33 cellular contexts compared by ENCODE assay signal in the genomic region with DNA sequence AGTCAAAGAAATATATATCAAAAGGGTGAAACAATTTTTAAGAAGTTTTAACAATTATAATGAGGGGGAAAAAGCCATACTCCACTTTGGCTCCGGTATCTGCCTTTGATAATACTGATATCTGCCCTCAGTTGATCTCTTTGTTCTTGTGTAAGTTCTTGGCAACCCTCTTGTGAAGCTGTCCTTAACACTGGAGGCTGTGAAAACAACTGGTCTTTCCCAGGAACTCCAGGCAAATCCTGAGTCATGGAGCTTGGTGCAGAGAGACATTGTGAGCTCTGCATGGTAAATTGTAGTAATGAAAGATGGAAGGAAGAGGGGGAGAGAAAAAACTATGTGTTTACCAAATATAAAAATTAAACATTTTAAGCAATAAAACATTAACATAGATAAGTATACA. TPM values are rescaled to one million over a fixed set of nuclear protein-coding genes. Genes with fewer than 3 reads are reported as not detected.
A peak's percentile ranks its signal among the peaks of the same experiment; 100 is the strongest.
DNase-seq lines count a peak whose midpoint lies in the region; ATAC-seq, FAIRE-seq and TF ChIP-seq lines count a peak whose summit lies in the region.
"Had no signal": no experiment of that assay in that cellular context is flagged by ENCODE, and none has a peak within 500 bp of the region (broad histone marks: within the 10 kb centered on the region; RNA-seq: fewer than 3 reads in every experiment).

No MANE protein-coding gene starts in this region.

- H3K4me3 ChIP-seq in body of pancreas (no peak overlapping the region), heart left ventricle (no peak overlapping the region)
- H3K4me3 ChIP-seq: BLaER1 treated with 17β-estradiol and CSF1 and Interleukin-3, amounts not matched to agents 10 nM and 100 nM; colonic mucosa; testis; uterus had no signal

- no peaks in the 10 kb centered on the region for H3K27me3 Mint-ChIP-seq in nephron progenitor cell (ENCODE audit: low read depth, poor library complexity)
- H3K27me3 Mint-ChIP-seq: activated CD4-positive, alpha-beta T cell treated with anti-CD3 and anti-CD28 coated beads, Interleukin-2, amount 10 ng/mL, durations not matched to agents 7 days and 5 days; activated naive CD8-positive, alpha-beta T cell treated with anti-CD3 and anti-CD28 coated beads for 36 hours; effector memory CD8-positive, alpha-beta T cell; stimulated activated naive B cell treated with anti-CD40 and anti-IgM and Interleukin-4, amounts not matched to agents 10 μg/mL and 1 μg/mL and 100 μg/mL, for 72 hours had no signal

- no peak for DNase-seq in GM19239 (ENCODE audit: insufficient read length, low spot score)
- peak; percentile 60 to 75 (median 63) for DNase-seq in body of pancreas
- no peak for DNase-seq in heart left ventricle
- no peak for DNase-seq in nephron progenitor cell
- no peak for DNase-seq in NCI-H748 (lab: John Stamatoyannopoulos, UW; ENCODE audit: unreplicated experiment)
- no peak for DNase-seq in HCEC 1CT
- DNase-seq: activated CD4-positive, alpha-beta T cell treated with anti-CD3 and anti-CD28 coated beads, Interleukin-2, amount 10 ng/mL, durations not matched to agents 7 days and 5 days; activated naive CD8-positive, alpha-beta T cell treated with anti-CD3 and anti-CD28 coated beads for 36 hours; Caco-2; colonic mucosa; DMS79 treated with DMSO at 0.1 percent for 48 hours; effector memory CD8-positive, alpha-beta T cell; mesenchymal stem cell; NCI-H1092; NCI-H187; NCI-H69; RPMI8226; stimulated activated CD4-positive, alpha-beta T cell treated with anti-CD3 and anti-CD28 coated beads, Interleukin-4, amount 100 ng/mL, for 24 hours; stimulated activated naive B cell treated with anti-CD40 and anti-IgM and Interleukin-4, amounts not matched to agents 10 μg/mL and 1 μg/mL and 100 μg/mL, for 72 hours; T-helper 2 cell; testis; uterus had no signal

- H3K4me1 ChIP-seq in body of pancreas (peaks cover 17% of the 10 kb centered on the region), heart left ventricle (peaks cover 0 to 8% (median 0%) of the 10 kb centered on the region in 12 donors)
- H3K4me1 ChIP-seq: BLaER1 treated with 17β-estradiol and CSF1 and Interleukin-3, amounts not matched to agents 10 nM and 100 nM; Caco-2; colonic mucosa; testis; uterus had no signal

- peak; percentile 48 for FAIRE-seq in GM19239 (lab: Jason Lieb, UNC)
- FAIRE-seq: HepG2 had no signal

- H3K27ac Mint-ChIP-seq in nephron progenitor cell: peak overlapping the region; percentile 43
- H3K27ac Mint-ChIP-seq: activated CD4-positive, alpha-beta T cell treated with anti-CD3 and anti-CD28 coated beads, Interleukin-2, amount 10 ng/mL, durations not matched to agents 7 days and 5 days; activated naive CD8-positive, alpha-beta T cell treated with anti-CD3 and anti-CD28 coated beads for 36 hours; stimulated activated naive B cell treated with anti-CD40 and anti-IgM and Interleukin-4, amounts not matched to agents 10 μg/mL and 1 μg/mL and 100 μg/mL, for 72 hours had no signal

- H3K4me3 Mint-ChIP-seq in nephron progenitor cell: no peak overlapping the region
- H3K4me3 Mint-ChIP-seq: activated CD4-positive, alpha-beta T cell treated with anti-CD3 and anti-CD28 coated beads, Interleukin-2, amount 10 ng/mL, durations not matched to agents 7 days and 5 days; activated naive CD8-positive, alpha-beta T cell treated with anti-CD3 and anti-CD28 coated beads for 36 hours; effector memory CD8-positive, alpha-beta T cell; stimulated activated naive B cell treated with anti-CD40 and anti-IgM and Interleukin-4, amounts not matched to agents 10 μg/mL and 1 μg/mL and 100 μg/mL, for 72 hours had no signal

- WGBS in body of pancreas, 2 donors: 25 to 48% methylated on average over 1 of the region's 1 CpG
- whole genome bisulfite sequencing in heart left ventricle, 4 donors: 47 to 53% (median 49%) methylated on average over 1 of the region's 1 CpG

- H3K36me3 Mint-ChIP-seq in nephron progenitor cell (ENCODE audit: low read depth): peaks cover 46% of the 10 kb centered on the region

- peaks cover 0 to 16% of the 10 kb centered on the region in 2 donors for H3K36me3 ChIP-seq in body of pancreas (replicated peaks in 1 of 2; ENCODE audit: insufficient read depth in 1 of 2, low read depth in 2 of 2)
- H3K36me3 ChIP-seq in heart left ventricle: peaks cover 2 to 98% (median 92%) of the 10 kb centered on the region in 9 donors
- H3K36me3 ChIP-seq: uterus had no signal

- H3K9me3 ChIP-seq in body of pancreas (no peaks in the 10 kb centered on the region), heart left ventricle (no peaks in the 10 kb centered on the region)
- H3K9me3 ChIP-seq: BLaER1 treated with 17β-estradiol and CSF1 and Interleukin-3, amounts not matched to agents 10 nM and 100 nM; Caco-2; colonic mucosa; testis; uterus had no signal

- no peaks in the 10 kb centered on the region for H3K27me3 ChIP-seq in body of pancreas
- no peaks in the 10 kb centered on the region for H3K27me3 ChIP-seq in heart left ventricle
- H3K27me3 ChIP-seq: BLaER1 treated with 17β-estradiol and CSF1 and Interleukin-3, amounts not matched to agents 10 nM and 100 nM; colonic mucosa; testis; uterus had no signal

- peak overlapping the region in 3 of 4 donors; percentile 9 to 62 (median 15) for H3K27ac ChIP-seq in body of pancreas
- H3K27ac ChIP-seq in heart left ventricle: no peak overlapping the region
- H3K27ac ChIP-seq: BLaER1 treated with 17β-estradiol and CSF1 and Interleukin-3, amounts not matched to agents 10 nM and 100 nM; colonic mucosa; HL-60; testis; uterus had no signal

- no peaks in the 10 kb centered on the region for H3K9me3 Mint-ChIP-seq in nephron progenitor cell
- H3K9me3 Mint-ChIP-seq: activated CD4-positive, alpha-beta T cell treated with anti-CD3 and anti-CD28 coated beads, Interleukin-2, amount 10 ng/mL, durations not matched to agents 7 days and 5 days; activated naive CD8-positive, alpha-beta T cell treated with anti-CD3 and anti-CD28 coated beads for 36 hours; effector memory CD8-positive, alpha-beta T cell; stimulated activated naive B cell treated with anti-CD40 and anti-IgM and Interleukin-4, amounts not matched to agents 10 μg/mL and 1 μg/mL and 100 μg/mL, for 72 hours had no signal

- peak; percentile 99 for ATAC-seq in body of pancreas
- peak in 3 of 4 donors; percentile 58 to 79 (median 73) for ATAC-seq in heart left ventricle
- no peak for ATAC-seq in GM18498 (IDR thresholded peaks at IDR 0.05; ENCODE audit: unreplicated experiment)
- no peak for ATAC-seq in GM19397 (IDR thresholded peaks at IDR 0.05; ENCODE audit: unreplicated experiment)
- ATAC-seq: effector memory CD8-positive, alpha-beta T cell; esophagus mucosa; HepG2; SK-N-SH treated with all-trans-retinoic acid at 6 μM for 48 hours; stimulated activated naive B cell treated with anti-CD40 and anti-IgM and Interleukin-4, amounts not matched to agents 10 μg/mL and 1 μg/mL and 100 μg/mL, for 72 hours had no signal

- H3K4me1 Mint-ChIP-seq in nephron progenitor cell: no peaks in the 10 kb centered on the region
- H3K4me1 Mint-ChIP-seq: activated CD4-positive, alpha-beta T cell treated with anti-CD3 and anti-CD28 coated beads, Interleukin-2, amount 10 ng/mL, durations not matched to agents 7 days and 5 days; activated naive CD8-positive, alpha-beta T cell treated with anti-CD3 and anti-CD28 coated beads for 36 hours; stimulated activated naive B cell treated with anti-CD40 and anti-IgM and Interleukin-4, amounts not matched to agents 10 μg/mL and 1 μg/mL and 100 μg/mL, for 72 hours had no signal

- TF ChIP-seq POLR2A in body of pancreas (IDR thresholded peaks at IDR 0.05) (no peak), heart left ventricle (IDR thresholded peaks at IDR 0.05) (no peak)

- TF ChIP-seq CTCF in body of pancreas (IDR thresholded peaks at IDR 0.05): no peak
- TF ChIP-seq CTCF in heart left ventricle (IDR thresholded peaks at IDR 0.05): no peak
- TF ChIP-seq CTCF in nephron progenitor cell (IDR thresholded peaks at IDR 0.05): no peak

- intact Hi-C loops in body of pancreas (cut with DNase I): no loop called here
- intact Hi-C loops in heart left ventricle (cut with DNase I): no loop called here

RNA-seq across cellular contexts. Expression of a gene that starts 11.9 kb away (rescaled TPM):
- total RNA-seq in body of pancreas: not detected
- total RNA-seq in heart left ventricle: under 1 TPM in 2 of 9 donors, not detected in 7; 0.15 to 0.27 TPM
- polyA plus RNA-seq in heart left ventricle: not detected
- total RNA-seq: activated CD4-positive, alpha-beta T cell treated with anti-CD3 and anti-CD28 coated beads, Interleukin-2, amount 10 ng/mL, durations not matched to agents 7 days and 5 days; activated naive CD8-positive, alpha-beta T cell treated with anti-CD3 and anti-CD28 coated beads for 36 hours; Caco-2; colonic mucosa; esophagus mucosa; H4; HepG2; kidney epithelial cell; omental fat pad; uterus had no signal
- polyA plus RNA-seq: AG04450, HepG2 had no signal

RNA-seq across cellular contexts. Expression of a gene that starts 38.7 kb away (rescaled TPM):
- total RNA-seq in body of pancreas (10 to 100 TPM; 13.8 to 18.9 TPM), heart left ventricle (10 to 100 TPM; 10.7 to 19.9 (median 15.4) TPM)
- polyA plus RNA-seq in heart left ventricle: 1 to 10 TPM; 4.8 to 9.8 TPM

RNA-seq across cellular contexts. Expression of a gene that starts 39.0 kb away (rescaled TPM):
- total RNA-seq in body of pancreas (10 to 100 TPM in 1 of 2 donors, 1 to 10 TPM in 1; 9.3 to 14.2 TPM), heart left ventricle (10 to 100 TPM in 7 of 9 donors, 1 to 10 TPM in 2; 6.5 to 13.7 (median 10.8) TPM)
- 10 to 100 TPM in 1 of 2 donors, 1 to 10 TPM in 1; 6.7 to 10.4 TPM for polyA plus RNA-seq in heart left ventricle

RNA-seq across cellular contexts. Expression of a gene that starts 42.4 kb away (rescaled TPM):
- total RNA-seq in body of pancreas (10 to 100 TPM; 32.3 to 38.4 TPM), heart left ventricle (10 to 100 TPM in 8 of 9 donors, 1 to 10 TPM in 1; 8.5 to 20.5 (median 11.8) TPM)
- polyA plus RNA-seq in heart left ventricle: 10 to 100 TPM; 13.8 to 16.5 TPM

Comparison
In these comparisons a context has a peak if more than half of its experiments do, and no peak if none do; other contexts are left out.
1. DNase-seq: peak in body of pancreas (4 of 4); none in GM19239 (single experiment), heart left ventricle (0 of 5), nephron progenitor cell (single experiment), NCI-H748 (single experiment) and HCEC 1CT (single experiment).
2. ATAC-seq: peak in body of pancreas (single experiment) and heart left ventricle (3 of 4); none in GM18498 (single experiment) and GM19397 (single experiment).
3. H3K27ac ChIP-seq: peak in body of pancreas (3 of 4); none in heart left ventricle (0 of 12).